In genomic region chr9:78273761-78274160, GRCh38 we compare ENCODE assay signal across 1 cellular context.
TF ChIP-seq lines count a peak whose summit lies in the region.

No MANE protein-coding gene starts in this region.

TF ChIP-seq in IMR-90, 13 proteins besides CTCF, POLR2A, EP300 and RAD21:
- TF ChIP-seq ELK1 (IDR thresholded peaks at IDR 0.05; ENCODE audit: borderline replicate concordance, low read depth, low read length), result no peak
- no peak for TF ChIP-seq CHD1 (IDR thresholded peaks at IDR 0.05; ENCODE audit: low read depth, low read length)
